In genomic region chrX:43733699-43734098, GRCh38 we compare ENCODE assay signal across 21 cellular contexts.
"Had no signal": no experiment of that assay in that cellular context is flagged by ENCODE, and none has a peak within 500 bp of the region (broad histone marks: within the 10 kb centered on the region; RNA-seq: fewer than 3 reads in every experiment).

No MANE protein-coding gene starts in this region.

- H3K36me3 ChIP-seq: gastrocnemius medialis had no signal

- DNase-seq: cortex of kidney; effector CD8-positive, alpha-beta T cell; effector memory CD8-positive, alpha-beta T cell; endodermal cell; erythroblast; esophagus squamous epithelium; foreskin fibroblast; foreskin melanocyte; gastrocnemius medialis; glutamatergic neuron; head of caudate nucleus; heart right ventricle; hippocampal formation; left lung; left ventricle myocardium superior; lower lobe of right lung; mesenchymal stem cell; naive thymus-derived CD4-positive, alpha-beta T cell; natural killer cell had no signal

- H3K4me1 ChIP-seq: esophagus squamous epithelium, gastrocnemius medialis, heart right ventricle, lower lobe of right lung had no signal

- H3K9me3 ChIP-seq: esophagus squamous epithelium, gastrocnemius medialis, heart right ventricle, left lung, lower lobe of right lung had no signal

- H3K27me3 ChIP-seq: esophagus squamous epithelium, gastrocnemius medialis had no signal

- H3K4me3 ChIP-seq: esophagus squamous epithelium, gastrocnemius medialis, heart right ventricle, left lung, lower lobe of right lung had no signal

- H3K27ac ChIP-seq: epithelial cell of prostate, esophagus squamous epithelium, heart right ventricle, left lung, lower lobe of right lung had no signal

- ATAC-seq: effector memory CD8-positive, alpha-beta T cell; esophagus mucosa; gastrocnemius medialis; heart right ventricle; left lung; left ventricle myocardium superior; lower lobe of right lung; naive thymus-derived CD4-positive, alpha-beta T cell; natural killer cell had no signal
